In genomic region chr7:121278120-121279021, GRCh38 we compare ENCODE assay signal across 8 cellular contexts. TPM values are rescaled to one million over a fixed set of nuclear protein-coding genes. Genes with fewer than 3 reads are reported as not detected.
A peak's percentile ranks its signal among the peaks of the same experiment; 100 is the strongest.
DNase-seq lines count a peak whose midpoint lies in the region; ATAC-seq and TF ChIP-seq lines count a peak whose summit lies in the region.

No MANE protein-coding gene starts in this region.

- no peak for TF ChIP-seq CTCF in MCF 10A (IDR thresholded peaks at IDR 0.05; ENCODE audit: unreplicated experiment)
- TF ChIP-seq CTCF in breast epithelium (IDR thresholded peaks at IDR 0.05) = no peak
- no peak for TF ChIP-seq CTCF in spleen (IDR thresholded peaks at IDR 0.05 in 8 of 11, conservative IDR thresholded peaks at IDR 0.05 in 3 of 11)
- no peak for TF ChIP-seq CTCF in colonic mucosa (IDR thresholded peaks at IDR 0.05)

- no peaks in the 10 kb centered on the region for H3K4me1 ChIP-seq in breast epithelium
- H3K4me1 ChIP-seq in spleen = no peaks in the 10 kb centered on the region
- H3K4me1 ChIP-seq in colonic mucosa = no peaks in the 10 kb centered on the region

- no peak for TF ChIP-seq POLR2A in breast epithelium (IDR thresholded peaks at IDR 0.05)
- no peak for TF ChIP-seq POLR2A in spleen (IDR thresholded peaks at IDR 0.05)

- CTCF ChIA-PET in MCF 10A (lab: Yijun Ruan, JAX) = interaction anchor here (0.5 to 1.1 kb wide), 3 partner anchors 44 to 510 kb away, joined by 3 to 5 read pairs (median 4); no protein-coding TSS in a partner anchor
- CTCF ChIA-PET in activated CD8-positive, alpha-beta T cell treated with anti-CD3 and anti-CD28 coated beads, Interleukin-2, amount 10 ng/mL, durations not matched to agents 7 days and 5 days (lab: Charles Lee) = no interaction called here

- H3K36me3 ChIP-seq in breast epithelium = no peaks in the 10 kb centered on the region
- H3K36me3 ChIP-seq in spleen = peaks cover 0 to 14% (median 0%) of the 10 kb centered on the region in 6 donors
- no peaks in the 10 kb centered on the region for H3K36me3 ChIP-seq in colonic mucosa

- peak; percentile 98 for ATAC-seq in HG03103 (IDR thresholded peaks at IDR 0.05; ENCODE audit: low read depth, unreplicated experiment)
- peak; percentile 49 for ATAC-seq in activated CD8-positive, alpha-beta T cell treated with anti-CD3 and anti-CD28 coated beads, Interleukin-2, amount 10 ng/mL, durations not matched to agents 7 days and 5 days

- intact Hi-C loops in MCF 10A (cut with micrococcal nuclease) = no loop called here
- intact Hi-C loops in breast epithelium (cut with DNase I; ENCODE audit: low total_unique reads) = no loop called here
- intact Hi-C loops in spleen (cut with DNase I; ENCODE audit: low total_unique reads) = no loop called here
- intact Hi-C loops in colonic mucosa (cut with DNase I) = no loop called here

- H3K27me3 ChIP-seq in breast epithelium (no peaks in the 10 kb centered on the region), spleen (replicated peaks in 1 of 7) (no peaks in the 10 kb centered on the region), colonic mucosa (no peaks in the 10 kb centered on the region)

- no peak overlapping the region for H3K27ac ChIP-seq in breast epithelium
- H3K27ac ChIP-seq in spleen = no peak overlapping the region
- no peak overlapping the region for H3K27ac ChIP-seq in colonic mucosa

- DNase-seq in MCF 10A (ENCODE audit: unreplicated experiment) = peak; percentile 45
- DNase-seq in breast epithelium (ENCODE audit: low spot score in 2 of 2) = no peak
- DNase-seq in activated CD8-positive, alpha-beta T cell treated with anti-CD3 and anti-CD28 coated beads, Interleukin-2, amount 10 ng/mL, durations not matched to agents 7 days and 5 days = no peak
- no peak for DNase-seq in spleen
- no peak for DNase-seq in effector CD4-positive, alpha-beta T cell
- DNase-seq in DMS79 treated with DMSO at 0.1 percent for 48 hours (lab: John Stamatoyannopoulos, UW) = no peak
- no peak for DNase-seq in colonic mucosa

- no peaks in the 10 kb centered on the region for H3K9me3 ChIP-seq in breast epithelium
- peaks cover 0 to 3% (median 0%) of the 10 kb centered on the region in 8 donors for H3K9me3 ChIP-seq in spleen
- no peaks in the 10 kb centered on the region for H3K9me3 ChIP-seq in colonic mucosa

- no peak overlapping the region for H3K27ac Mint-ChIP-seq in MCF 10A (ENCODE audit: low read depth, unreplicated experiment)
- H3K27ac Mint-ChIP-seq in activated CD8-positive, alpha-beta T cell treated with anti-CD3 and anti-CD28 coated beads, Interleukin-2, amount 10 ng/mL, durations not matched to agents 7 days and 5 days = no peak overlapping the region

- H3K27me3 Mint-ChIP-seq in MCF 10A (ENCODE audit: insufficient read depth, unreplicated experiment) = peaks cover 26% of the 10 kb centered on the region
- H3K27me3 Mint-ChIP-seq in activated CD8-positive, alpha-beta T cell treated with anti-CD3 and anti-CD28 coated beads, Interleukin-2, amount 10 ng/mL, durations not matched to agents 7 days and 5 days (ENCODE audit: low read depth) = no peaks in the 10 kb centered on the region

- no peak overlapping the region for H3K4me3 Mint-ChIP-seq in MCF 10A (ENCODE audit: unreplicated experiment)
- H3K4me3 Mint-ChIP-seq in activated CD8-positive, alpha-beta T cell treated with anti-CD3 and anti-CD28 coated beads, Interleukin-2, amount 10 ng/mL, durations not matched to agents 7 days and 5 days = no peak overlapping the region

- POLR2A ChIA-PET in MCF 10A (lab: Yijun Ruan, JAX) = no interaction called here
- POLR2A ChIA-PET in activated CD8-positive, alpha-beta T cell treated with anti-CD3 and anti-CD28 coated beads, Interleukin-2, amount 10 ng/mL, durations not matched to agents 7 days and 5 days (lab: Charles Lee) = no interaction called here

- H3K4me1 Mint-ChIP-seq in MCF 10A (ENCODE audit: insufficient read depth, unreplicated experiment) = no peaks in the 10 kb centered on the region
- peaks cover 3% of the 10 kb centered on the region for H3K4me1 Mint-ChIP-seq in activated CD8-positive, alpha-beta T cell treated with anti-CD3 and anti-CD28 coated beads, Interleukin-2, amount 10 ng/mL, durations not matched to agents 7 days and 5 days (ENCODE audit: low read depth)

- 60 to 87% (median 76%) methylated on average over 2 of the region's 2 CpGs for WGBS in spleen, 5 donors

- H3K36me3 Mint-ChIP-seq in MCF 10A (ENCODE audit: insufficient read depth, unreplicated experiment) = no peaks in the 10 kb centered on the region
- H3K36me3 Mint-ChIP-seq in activated CD8-positive, alpha-beta T cell treated with anti-CD3 and anti-CD28 coated beads, Interleukin-2, amount 10 ng/mL, durations not matched to agents 7 days and 5 days (ENCODE audit: low read depth) = no peaks in the 10 kb centered on the region

- no peak overlapping the region for H3K9ac ChIP-seq in colonic mucosa (ENCODE audit: low read depth in 2 of 2, low read length in 2 of 2)

- no peak overlapping the region for H3K4me3 ChIP-seq in breast epithelium
- H3K4me3 ChIP-seq in spleen = no peak overlapping the region
- no peak overlapping the region for H3K4me3 ChIP-seq in colonic mucosa

- H3K9me3 Mint-ChIP-seq in MCF 10A (ENCODE audit: unreplicated experiment) = no peaks in the 10 kb centered on the region
- no peaks in the 10 kb centered on the region for H3K9me3 Mint-ChIP-seq in activated CD8-positive, alpha-beta T cell treated with anti-CD3 and anti-CD28 coated beads, Interleukin-2, amount 10 ng/mL, durations not matched to agents 7 days and 5 days (ENCODE audit: insufficient read depth)

- BruUV-seq in MCF 10A (replicated peaks; lab: Mats Ljungman, UMichigan) = no TSS peak

RNA-seq across cellular contexts. Expression of gene WNT16, which starts 50.4 kb away (rescaled TPM):
- total RNA-seq in MCF 10A (2022) (not detected in 2 replicates), breast epithelium (under 1 TPM in 1 of 3 donors, not detected in 2; 0.15 TPM), spleen (1 to 10 TPM in 3 of 7 donors, under 1 TPM in 4; 0.39 to 3.2 (median 0.95) TPM), colonic mucosa (under 1 TPM in 1 of 2 donors, not detected in 1; 0.11 TPM)
- total RNA-seq in activated CD8-positive, alpha-beta T cell treated with anti-CD3 and anti-CD28 coated beads, Interleukin-2, amount 10 ng/mL, durations not matched to agents 7 days and 5 days = not detected
- polyA plus RNA-seq in spleen = 1 to 10 TPM in 1 of 3 donors, under 1 TPM in 2; 0.33 to 1.4 (median 0.96) TPM
